In the genomic region with DNA sequence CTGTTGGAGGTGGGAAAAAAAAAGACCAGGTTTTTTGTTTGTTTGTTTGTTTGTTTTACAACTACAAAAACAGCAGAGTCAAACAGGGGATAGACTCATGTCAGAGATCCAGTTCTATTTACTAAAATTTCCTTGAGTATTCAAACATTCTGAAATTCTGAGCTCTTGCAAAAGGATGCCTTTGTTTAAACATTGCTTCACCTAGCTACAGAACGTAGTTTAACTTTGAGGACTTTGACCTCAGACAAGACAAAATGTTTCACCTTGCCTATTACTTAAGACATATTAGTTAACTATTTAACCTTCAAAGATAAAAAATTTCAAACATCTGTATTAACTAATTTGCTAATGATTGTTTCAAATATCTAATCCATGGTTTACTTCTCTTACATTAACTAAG, we compare ENCODE assay signal across 1 cellular context.
TF ChIP-seq lines count a peak whose summit lies in the region.

No MANE protein-coding gene starts in this region.

TF ChIP-seq in HepG2, 621 proteins besides CTCF, POLR2A, EP300 and RAD21 (continued from another document and continues in another):
- TF ChIP-seq, protein P1, sequence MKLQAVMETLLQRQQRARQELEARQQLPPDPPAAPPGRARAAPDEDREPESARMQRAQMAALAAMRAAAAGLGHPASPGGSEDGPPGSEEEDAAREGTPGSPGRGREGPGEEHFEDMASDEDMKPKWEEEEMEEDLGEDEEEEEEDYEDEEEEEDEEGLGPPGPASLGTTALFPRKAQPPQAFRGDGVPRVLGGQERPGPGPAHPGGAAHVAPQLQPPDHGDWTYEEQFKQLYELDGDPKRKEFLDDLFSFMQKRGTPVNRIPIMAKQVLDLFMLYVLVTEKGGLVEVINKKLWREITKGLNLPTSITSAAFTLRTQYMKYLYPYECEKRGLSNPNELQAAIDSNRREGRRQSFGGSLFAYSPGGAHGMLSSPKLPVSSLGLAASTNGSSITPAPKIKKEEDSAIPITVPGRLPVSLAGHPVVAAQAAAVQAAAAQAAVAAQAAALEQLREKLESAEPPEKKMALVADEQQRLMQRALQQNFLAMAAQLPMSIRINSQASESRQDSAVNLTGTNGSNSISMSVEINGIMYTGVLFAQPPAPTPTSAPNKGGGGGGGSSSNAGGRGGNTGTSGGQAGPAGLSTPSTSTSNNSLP (IDR thresholded peaks at IDR 0.05; ENCODE audit: low read depth, low read length): peak; percentile 48; the same call in 1 of the 2 replicates
- TF ChIP-seq SOX5 (CRISPR knock-in tag; IDR thresholded peaks at IDR 0.05; ENCODE audit: borderline replicate concordance) (peak; percentile 54; the same call in 1 of the 2 replicates), SOX13 (IDR thresholded peaks at IDR 0.05) (0 out of 2 replicates have a peak, but pooled peaks have one; percentile 26), SOX13 (CRISPR knock-in tag; conservative IDR thresholded peaks at IDR 0.05 in 1 of 2, IDR thresholded peaks at IDR 0.05 in 1 of 2) (peak in 1 of 2 experiments; percentile 82; a peak in 2 of 4 replicates), FOXA3 (CRISPR knock-in tag; IDR thresholded peaks at IDR 0.05) (peak; percentile 85), ZNF367 (CRISPR knock-in tag; IDR thresholded peaks at IDR 0.05; ENCODE audit: borderline replicate concordance) (no peak), NR1H2 (CRISPR knock-in tag; IDR thresholded peaks at IDR 0.05; ENCODE audit: borderline replicate concordance, low read depth) (no peak), NR2F6 (IDR thresholded peaks at IDR 0.05) (peak; percentile 44), NR2F6 (CRISPR knock-in tag; IDR thresholded peaks at IDR 0.05) (no peak), KAT8 (CRISPR knock-in tag; IDR thresholded peaks at IDR 0.05) (0 out of 2 replicates have a peak, but pooled peaks have one; percentile 20), TCF7 (IDR thresholded peaks at IDR 0.05; ENCODE audit: low read depth) (peak; percentile 39; the same call in 1 of the 2 replicates), BCL6 (CRISPR knock-in tag; IDR thresholded peaks at IDR 0.05) (peak; percentile 96), RARA (CRISPR knock-in tag; IDR thresholded peaks at IDR 0.05) (peak; percentile 51), PTBP1 (IDR thresholded peaks at IDR 0.05; ENCODE audit: low read depth, low read length, poor library complexity, severe bottlenecking) (no peak), CREB1 (IDR thresholded peaks at IDR 0.05) (no peak), CREB1 (CRISPR knock-in tag; IDR thresholded peaks at IDR 0.05) (0 out of 2 replicates have a peak, but pooled peaks have one; percentile 17), GLI4 (CRISPR knock-in tag; IDR thresholded peaks at IDR 0.05; ENCODE audit: borderline replicate concordance) (no peak), ISL2 (CRISPR knock-in tag; IDR thresholded peaks at IDR 0.05) (peak; percentile 67; the same call in 1 of the 2 replicates), NCOR1 (IDR thresholded peaks at IDR 0.05; ENCODE audit: borderline replicate concordance, low read length) (peak; percentile 87; the same call in 1 of the 2 replicates), FOXP1 (IDR thresholded peaks at IDR 0.05) (no peak), FOXP1 (CRISPR knock-in tag; IDR thresholded peaks at IDR 0.05) (peak; percentile 90), NFIC (IDR thresholded peaks at IDR 0.05; ENCODE audit: low read length) (peak; percentile 64; the same call in 1 of the 2 replicates), TRIM24 (CRISPR knock-in tag; IDR thresholded peaks at IDR 0.05) (0 out of 2 replicates have a peak, but pooled peaks have one; percentile 47), NR2C2 (CRISPR knock-in tag; IDR thresholded peaks at IDR 0.05; ENCODE audit: borderline replicate concordance) (peak; percentile 55; the same call in 1 of the 2 replicates), CEBPG (CRISPR knock-in tag; IDR thresholded peaks at IDR 0.05) (peak; percentile 92), FOXA1 (IDR thresholded peaks at IDR 0.05) (no peak), FOXA1 (CRISPR knock-in tag; IDR thresholded peaks at IDR 0.05) (peak; percentile 73)
- TF ChIP-seq, protein P2, sequence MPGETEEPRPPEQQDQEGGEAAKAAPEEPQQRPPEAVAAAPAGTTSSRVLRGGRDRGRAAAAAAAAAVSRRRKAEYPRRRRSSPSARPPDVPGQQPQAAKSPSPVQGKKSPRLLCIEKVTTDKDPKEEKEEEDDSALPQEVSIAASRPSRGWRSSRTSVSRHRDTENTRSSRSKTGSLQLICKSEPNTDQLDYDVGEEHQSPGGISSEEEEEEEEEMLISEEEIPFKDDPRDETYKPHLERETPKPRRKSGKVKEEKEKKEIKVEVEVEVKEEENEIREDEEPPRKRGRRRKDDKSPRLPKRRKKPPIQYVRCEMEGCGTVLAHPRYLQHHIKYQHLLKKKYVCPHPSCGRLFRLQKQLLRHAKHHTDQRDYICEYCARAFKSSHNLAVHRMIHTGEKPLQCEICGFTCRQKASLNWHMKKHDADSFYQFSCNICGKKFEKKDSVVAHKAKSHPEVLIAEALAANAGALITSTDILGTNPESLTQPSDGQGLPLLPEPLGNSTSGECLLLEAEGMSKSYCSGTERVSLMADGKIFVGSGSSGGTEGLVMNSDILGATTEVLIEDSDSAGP (CRISPR knock-in tag; IDR thresholded peaks at IDR 0.05; ENCODE audit: borderline replicate concordance): no peak
- TF ChIP-seq, protein P3, sequence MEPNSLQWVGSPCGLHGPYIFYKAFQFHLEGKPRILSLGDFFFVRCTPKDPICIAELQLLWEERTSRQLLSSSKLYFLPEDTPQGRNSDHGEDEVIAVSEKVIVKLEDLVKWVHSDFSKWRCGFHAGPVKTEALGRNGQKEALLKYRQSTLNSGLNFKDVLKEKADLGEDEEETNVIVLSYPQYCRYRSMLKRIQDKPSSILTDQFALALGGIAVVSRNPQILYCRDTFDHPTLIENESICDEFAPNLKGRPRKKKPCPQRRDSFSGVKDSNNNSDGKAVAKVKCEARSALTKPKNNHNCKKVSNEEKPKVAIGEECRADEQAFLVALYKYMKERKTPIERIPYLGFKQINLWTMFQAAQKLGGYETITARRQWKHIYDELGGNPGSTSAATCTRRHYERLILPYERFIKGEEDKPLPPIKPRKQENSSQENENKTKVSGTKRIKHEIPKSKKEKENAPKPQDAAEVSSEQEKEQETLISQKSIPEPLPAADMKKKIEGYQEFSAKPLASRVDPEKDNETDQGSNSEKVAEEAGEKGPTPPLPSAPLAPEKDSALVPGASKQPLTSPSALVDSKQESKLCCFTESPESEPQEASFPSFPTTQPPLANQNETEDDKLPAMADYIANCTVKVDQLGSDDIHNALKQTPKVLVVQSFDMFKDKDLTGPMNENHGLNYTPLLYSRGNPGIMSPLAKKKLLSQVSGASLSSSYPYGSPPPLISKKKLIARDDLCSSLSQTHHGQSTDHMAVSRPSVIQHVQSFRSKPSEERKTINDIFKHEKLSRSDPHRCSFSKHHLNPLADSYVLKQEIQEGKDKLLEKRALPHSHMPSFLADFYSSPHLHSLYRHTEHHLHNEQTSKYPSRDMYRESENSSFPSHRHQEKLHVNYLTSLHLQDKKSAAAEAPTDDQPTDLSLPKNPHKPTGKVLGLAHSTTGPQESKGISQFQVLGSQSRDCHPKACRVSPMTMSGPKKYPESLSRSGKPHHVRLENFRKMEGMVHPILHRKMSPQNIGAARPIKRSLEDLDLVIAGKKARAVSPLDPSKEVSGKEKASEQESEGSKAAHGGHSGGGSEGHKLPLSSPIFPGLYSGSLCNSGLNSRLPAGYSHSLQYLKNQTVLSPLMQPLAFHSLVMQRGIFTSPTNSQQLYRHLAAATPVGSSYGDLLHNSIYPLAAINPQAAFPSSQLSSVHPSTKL (CRISPR knock-in tag; IDR thresholded peaks at IDR 0.05): peak; percentile 94
- TF ChIP-seq, protein P4, sequence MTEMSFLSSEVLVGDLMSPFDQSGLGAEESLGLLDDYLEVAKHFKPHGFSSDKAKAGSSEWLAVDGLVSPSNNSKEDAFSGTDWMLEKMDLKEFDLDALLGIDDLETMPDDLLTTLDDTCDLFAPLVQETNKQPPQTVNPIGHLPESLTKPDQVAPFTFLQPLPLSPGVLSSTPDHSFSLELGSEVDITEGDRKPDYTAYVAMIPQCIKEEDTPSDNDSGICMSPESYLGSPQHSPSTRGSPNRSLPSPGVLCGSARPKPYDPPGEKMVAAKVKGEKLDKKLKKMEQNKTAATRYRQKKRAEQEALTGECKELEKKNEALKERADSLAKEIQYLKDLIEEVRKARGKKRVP (CRISPR knock-in tag; IDR thresholded peaks at IDR 0.05): 0 out of 4 replicates have a peak, but pooled peaks of 1 of the 2 experiments have one; percentile 35
- TF ChIP-seq, protein P5, sequence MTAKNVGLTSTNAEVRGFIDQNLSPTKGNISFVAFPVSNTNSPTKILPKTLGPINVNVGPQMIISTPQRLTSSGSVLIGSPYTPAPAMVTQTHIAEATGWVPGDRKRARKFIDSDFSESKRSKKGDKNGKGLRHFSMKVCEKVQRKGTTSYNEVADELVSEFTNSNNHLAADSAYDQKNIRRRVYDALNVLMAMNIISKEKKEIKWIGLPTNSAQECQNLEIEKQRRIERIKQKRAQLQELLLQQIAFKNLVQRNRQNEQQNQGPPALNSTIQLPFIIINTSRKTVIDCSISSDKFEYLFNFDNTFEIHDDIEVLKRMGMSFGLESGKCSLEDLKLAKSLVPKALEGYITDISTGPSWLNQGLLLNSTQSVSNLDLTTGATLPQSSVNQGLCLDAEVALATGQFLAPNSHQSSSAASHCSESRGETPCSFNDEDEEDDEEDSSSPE (CRISPR knock-in tag; IDR thresholded peaks at IDR 0.05): no peak
- TF ChIP-seq, protein P6, sequence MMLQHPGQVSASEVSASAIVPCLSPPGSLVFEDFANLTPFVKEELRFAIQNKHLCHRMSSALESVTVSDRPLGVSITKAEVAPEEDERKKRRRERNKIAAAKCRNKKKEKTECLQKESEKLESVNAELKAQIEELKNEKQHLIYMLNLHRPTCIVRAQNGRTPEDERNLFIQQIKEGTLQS (CRISPR knock-in tag; IDR thresholded peaks at IDR 0.05): no peak
- TF ChIP-seq, protein P7, sequence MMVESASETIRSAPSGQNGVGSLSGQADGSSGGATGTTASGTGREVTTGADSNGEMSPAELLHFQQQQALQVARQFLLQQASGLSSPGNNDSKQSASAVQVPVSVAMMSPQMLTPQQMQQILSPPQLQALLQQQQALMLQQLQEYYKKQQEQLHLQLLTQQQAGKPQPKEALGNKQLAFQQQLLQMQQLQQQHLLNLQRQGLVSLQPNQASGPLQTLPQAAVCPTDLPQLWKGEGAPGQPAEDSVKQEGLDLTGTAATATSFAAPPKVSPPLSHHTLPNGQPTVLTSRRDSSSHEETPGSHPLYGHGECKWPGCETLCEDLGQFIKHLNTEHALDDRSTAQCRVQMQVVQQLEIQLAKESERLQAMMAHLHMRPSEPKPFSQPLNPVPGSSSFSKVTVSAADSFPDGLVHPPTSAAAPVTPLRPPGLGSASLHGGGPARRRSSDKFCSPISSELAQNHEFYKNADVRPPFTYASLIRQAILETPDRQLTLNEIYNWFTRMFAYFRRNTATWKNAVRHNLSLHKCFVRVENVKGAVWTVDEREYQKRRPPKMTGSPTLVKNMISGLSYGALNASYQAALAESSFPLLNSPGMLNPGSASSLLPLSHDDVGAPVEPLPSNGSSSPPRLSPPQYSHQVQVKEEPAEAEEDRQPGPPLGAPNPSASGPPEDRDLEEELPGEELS (CRISPR knock-in tag; IDR thresholded peaks at IDR 0.05): peak; percentile 80
- TF ChIP-seq, protein P8, sequence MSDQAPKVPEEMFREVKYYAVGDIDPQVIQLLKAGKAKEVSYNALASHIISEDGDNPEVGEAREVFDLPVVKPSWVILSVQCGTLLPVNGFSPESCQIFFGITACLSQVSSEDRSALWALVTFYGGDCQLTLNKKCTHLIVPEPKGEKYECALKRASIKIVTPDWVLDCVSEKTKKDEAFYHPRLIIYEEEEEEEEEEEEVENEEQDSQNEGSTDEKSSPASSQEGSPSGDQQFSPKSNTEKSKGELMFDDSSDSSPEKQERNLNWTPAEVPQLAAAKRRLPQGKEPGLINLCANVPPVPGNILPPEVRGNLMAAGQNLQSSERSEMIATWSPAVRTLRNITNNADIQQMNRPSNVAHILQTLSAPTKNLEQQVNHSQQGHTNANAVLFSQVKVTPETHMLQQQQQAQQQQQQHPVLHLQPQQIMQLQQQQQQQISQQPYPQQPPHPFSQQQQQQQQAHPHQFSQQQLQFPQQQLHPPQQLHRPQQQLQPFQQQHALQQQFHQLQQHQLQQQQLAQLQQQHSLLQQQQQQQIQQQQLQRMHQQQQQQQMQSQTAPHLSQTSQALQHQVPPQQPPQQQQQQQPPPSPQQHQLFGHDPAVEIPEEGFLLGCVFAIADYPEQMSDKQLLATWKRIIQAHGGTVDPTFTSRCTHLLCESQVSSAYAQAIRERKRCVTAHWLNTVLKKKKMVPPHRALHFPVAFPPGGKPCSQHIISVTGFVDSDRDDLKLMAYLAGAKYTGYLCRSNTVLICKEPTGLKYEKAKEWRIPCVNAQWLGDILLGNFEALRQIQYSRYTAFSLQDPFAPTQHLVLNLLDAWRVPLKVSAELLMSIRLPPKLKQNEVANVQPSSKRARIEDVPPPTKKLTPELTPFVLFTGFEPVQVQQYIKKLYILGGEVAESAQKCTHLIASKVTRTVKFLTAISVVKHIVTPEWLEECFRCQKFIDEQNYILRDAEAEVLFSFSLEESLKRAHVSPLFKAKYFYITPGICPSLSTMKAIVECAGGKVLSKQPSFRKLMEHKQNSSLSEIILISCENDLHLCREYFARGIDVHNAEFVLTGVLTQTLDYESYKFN (CRISPR knock-in tag; conservative IDR thresholded peaks at IDR 0.05): peak; percentile 64; the same call in 1 of the 2 replicates
- TF ChIP-seq, protein P9, sequence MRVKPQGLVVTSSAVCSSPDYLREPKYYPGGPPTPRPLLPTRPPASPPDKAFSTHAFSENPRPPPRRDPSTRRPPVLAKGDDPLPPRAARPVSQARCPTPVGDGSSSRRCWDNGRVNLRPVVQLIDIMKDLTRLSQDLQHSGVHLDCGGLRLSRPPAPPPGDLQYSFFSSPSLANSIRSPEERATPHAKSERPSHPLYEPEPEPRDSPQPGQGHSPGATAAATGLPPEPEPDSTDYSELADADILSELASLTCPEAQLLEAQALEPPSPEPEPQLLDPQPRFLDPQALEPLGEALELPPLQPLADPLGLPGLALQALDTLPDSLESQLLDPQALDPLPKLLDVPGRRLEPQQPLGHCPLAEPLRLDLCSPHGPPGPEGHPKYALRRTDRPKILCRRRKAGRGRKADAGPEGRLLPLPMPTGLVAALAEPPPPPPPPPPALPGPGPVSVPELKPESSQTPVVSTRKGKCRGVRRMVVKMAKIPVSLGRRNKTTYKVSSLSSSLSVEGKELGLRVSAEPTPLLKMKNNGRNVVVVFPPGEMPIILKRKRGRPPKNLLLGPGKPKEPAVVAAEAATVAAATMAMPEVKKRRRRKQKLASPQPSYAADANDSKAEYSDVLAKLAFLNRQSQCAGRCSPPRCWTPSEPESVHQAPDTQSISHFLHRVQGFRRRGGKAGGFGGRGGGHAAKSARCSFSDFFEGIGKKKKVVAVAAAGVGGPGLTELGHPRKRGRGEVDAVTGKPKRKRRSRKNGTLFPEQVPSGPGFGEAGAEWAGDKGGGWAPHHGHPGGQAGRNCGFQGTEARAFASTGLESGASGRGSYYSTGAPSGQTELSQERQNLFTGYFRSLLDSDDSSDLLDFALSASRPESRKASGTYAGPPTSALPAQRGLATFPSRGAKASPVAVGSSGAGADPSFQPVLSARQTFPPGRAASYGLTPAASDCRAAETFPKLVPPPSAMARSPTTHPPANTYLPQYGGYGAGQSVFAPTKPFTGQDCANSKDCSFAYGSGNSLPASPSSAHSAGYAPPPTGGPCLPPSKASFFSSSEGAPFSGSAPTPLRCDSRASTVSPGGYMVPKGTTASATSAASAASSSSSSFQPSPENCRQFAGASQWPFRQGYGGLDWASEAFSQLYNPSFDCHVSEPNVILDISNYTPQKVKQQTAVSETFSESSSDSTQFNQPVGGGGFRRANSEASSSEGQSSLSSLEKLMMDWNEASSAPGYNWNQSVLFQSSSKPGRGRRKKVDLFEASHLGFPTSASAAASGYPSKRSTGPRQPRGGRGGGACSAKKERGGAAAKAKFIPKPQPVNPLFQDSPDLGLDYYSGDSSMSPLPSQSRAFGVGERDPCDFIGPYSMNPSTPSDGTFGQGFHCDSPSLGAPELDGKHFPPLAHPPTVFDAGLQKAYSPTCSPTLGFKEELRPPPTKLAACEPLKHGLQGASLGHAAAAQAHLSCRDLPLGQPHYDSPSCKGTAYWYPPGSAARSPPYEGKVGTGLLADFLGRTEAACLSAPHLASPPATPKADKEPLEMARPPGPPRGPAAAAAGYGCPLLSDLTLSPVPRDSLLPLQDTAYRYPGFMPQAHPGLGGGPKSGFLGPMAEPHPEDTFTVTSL (CRISPR knock-in tag; IDR thresholded peaks at IDR 0.05; ENCODE audit: borderline replicate concordance): peak; percentile 39; the same call in 1 of the 2 replicates
